17 cellular contexts compared by ENCODE assay signal in genomic region chrX:139429913-139430312, GRCh38.
DNase-seq lines count a peak whose midpoint lies in the region; ATAC-seq and TF ChIP-seq lines count a peak whose summit lies in the region.
"Had no signal": no experiment of that assay in that cellular context is flagged by ENCODE, and none has a peak within 500 bp of the region (broad histone marks: within the 10 kb centered on the region; RNA-seq: fewer than 3 reads in every experiment).

No MANE protein-coding gene starts in this region.

- H3K36me3 Mint-ChIP-seq in neural crest cell (ENCODE audit: low read depth), result no peaks in the 10 kb centered on the region
- H3K36me3 Mint-ChIP-seq: activated naive CD4-positive, alpha-beta T cell treated with anti-CD3 and anti-CD28 coated beads, Interleukin-2, amount 50 U/mL, for 24 hours; stimulated activated effector memory CD8-positive, alpha-beta T cell treated with anti-CD3 and anti-CD28 coated beads, Interleukin-12 subunit alpha, Interleukin-12 subunit beta, amount 100 ng/mL, for 72 hours had no signal

- no peak overlapping the region for H3K27ac Mint-ChIP-seq in neural crest cell (ENCODE audit: unreplicated experiment)
- H3K27ac Mint-ChIP-seq: activated CD8-positive, alpha-beta T cell treated with anti-CD3 and anti-CD28 coated beads, Interleukin-2, amount 10 ng/mL, durations not matched to agents 7 days and 5 days; activated naive CD4-positive, alpha-beta T cell treated with anti-CD3 and anti-CD28 coated beads, Interleukin-2, amount 50 U/mL, for 24 hours; CD4-positive, alpha-beta T cell; stimulated activated effector memory CD8-positive, alpha-beta T cell treated with anti-CD3 and anti-CD28 coated beads, Interleukin-12 subunit alpha, Interleukin-12 subunit beta, amount 100 ng/mL, for 72 hours had no signal

- H3K27me3 Mint-ChIP-seq in neural crest cell (ENCODE audit: low read depth), result no peaks in the 10 kb centered on the region
- H3K27me3 Mint-ChIP-seq: activated naive CD4-positive, alpha-beta T cell treated with anti-CD3 and anti-CD28 coated beads, Interleukin-2, amount 50 U/mL, for 24 hours; CD4-positive, alpha-beta T cell had no signal

- no peak overlapping the region for H3K4me3 Mint-ChIP-seq in neural crest cell
- H3K4me3 Mint-ChIP-seq: activated CD8-positive, alpha-beta T cell treated with anti-CD3 and anti-CD28 coated beads, Interleukin-2, amount 10 ng/mL, durations not matched to agents 7 days and 5 days; activated naive CD4-positive, alpha-beta T cell treated with anti-CD3 and anti-CD28 coated beads, Interleukin-2, amount 50 U/mL, for 24 hours; CD4-positive, alpha-beta T cell; stimulated activated effector memory CD8-positive, alpha-beta T cell treated with anti-CD3 and anti-CD28 coated beads, Interleukin-12 subunit alpha, Interleukin-12 subunit beta, amount 100 ng/mL, for 72 hours had no signal

- H3K4me1 Mint-ChIP-seq in neural crest cell, result no peaks in the 10 kb centered on the region
- H3K4me1 Mint-ChIP-seq: activated naive CD4-positive, alpha-beta T cell treated with anti-CD3 and anti-CD28 coated beads, Interleukin-2, amount 50 U/mL, for 24 hours; stimulated activated effector memory CD8-positive, alpha-beta T cell treated with anti-CD3 and anti-CD28 coated beads, Interleukin-12 subunit alpha, Interleukin-12 subunit beta, amount 100 ng/mL, for 72 hours had no signal

- ATAC-seq in HG03175 (IDR thresholded peaks at IDR 0.05; ENCODE audit: unreplicated experiment), result no peak
- no peak for ATAC-seq in GM21529 (IDR thresholded peaks at IDR 0.05; ENCODE audit: unreplicated experiment)
- ATAC-seq: activated CD8-positive, alpha-beta T cell treated with anti-CD3 and anti-CD28 coated beads, Interleukin-2, amount 10 ng/mL, durations not matched to agents 7 days and 5 days; lower lobe of right lung; stimulated activated effector memory CD8-positive, alpha-beta T cell treated with anti-CD3 and anti-CD28 coated beads, Interleukin-12 subunit alpha, Interleukin-12 subunit beta, amount 100 ng/mL, for 72 hours had no signal

- peak; percentile 22 for DNase-seq in DMS53 treated with DMSO at 0.1 percent for 48 hours (lab: John Stamatoyannopoulos, UW; ENCODE audit: unreplicated experiment)
- DNase-seq in NCI-H69 (lab: John Stamatoyannopoulos, UW), result peak; percentile 1
- peak; percentile 0 for DNase-seq in cerebellar cortex (ENCODE audit: low spot score)
- no peak for DNase-seq in neural crest cell (ENCODE audit: low read depth, low spot score)
- no peak for DNase-seq in HuH-7.5 (ENCODE audit: low spot score)
- DNase-seq in T-helper 9 cell, result no peak
- DNase-seq: activated CD8-positive, alpha-beta T cell treated with anti-CD3 and anti-CD28 coated beads, Interleukin-2, amount 10 ng/mL, durations not matched to agents 7 days and 5 days; CD4-positive, alpha-beta T cell; lower lobe of right lung; NCI-H1105 treated with DMSO at 0.1 percent for 48 hours; NCI-H526; ovary; stimulated activated CD4-positive, alpha-beta T cell treated with anti-CD3 and anti-CD28 coated beads, Interleukin-1b, Interleukin-23, amount 100 ng/mL, for 48 hours had no signal

- TF ChIP-seq CTCF in neural crest cell (conservative IDR thresholded peaks at IDR 0.05), result peak; percentile 52

- H3K9me3 Mint-ChIP-seq in neural crest cell, result no peaks in the 10 kb centered on the region
- H3K9me3 Mint-ChIP-seq: activated naive CD4-positive, alpha-beta T cell treated with anti-CD3 and anti-CD28 coated beads, Interleukin-2, amount 50 U/mL, for 24 hours; CD4-positive, alpha-beta T cell; stimulated activated effector memory CD8-positive, alpha-beta T cell treated with anti-CD3 and anti-CD28 coated beads, Interleukin-12 subunit alpha, Interleukin-12 subunit beta, amount 100 ng/mL, for 72 hours had no signal

Comparison
In these comparisons a context has a peak if more than half of its experiments do, and no peak if none do; other contexts are left out.
1. DNase-seq: peak in DMS53 treated with DMSO at 0.1 percent for 48 hours (single experiment), NCI-H69 (single experiment) and cerebellar cortex (single experiment); none in neural crest cell (single experiment), HuH-7.5 (single experiment) and T-helper 9 cell (single experiment).